Comparison of ENCODE assay signal across 1 cellular context in the genomic region with DNA sequence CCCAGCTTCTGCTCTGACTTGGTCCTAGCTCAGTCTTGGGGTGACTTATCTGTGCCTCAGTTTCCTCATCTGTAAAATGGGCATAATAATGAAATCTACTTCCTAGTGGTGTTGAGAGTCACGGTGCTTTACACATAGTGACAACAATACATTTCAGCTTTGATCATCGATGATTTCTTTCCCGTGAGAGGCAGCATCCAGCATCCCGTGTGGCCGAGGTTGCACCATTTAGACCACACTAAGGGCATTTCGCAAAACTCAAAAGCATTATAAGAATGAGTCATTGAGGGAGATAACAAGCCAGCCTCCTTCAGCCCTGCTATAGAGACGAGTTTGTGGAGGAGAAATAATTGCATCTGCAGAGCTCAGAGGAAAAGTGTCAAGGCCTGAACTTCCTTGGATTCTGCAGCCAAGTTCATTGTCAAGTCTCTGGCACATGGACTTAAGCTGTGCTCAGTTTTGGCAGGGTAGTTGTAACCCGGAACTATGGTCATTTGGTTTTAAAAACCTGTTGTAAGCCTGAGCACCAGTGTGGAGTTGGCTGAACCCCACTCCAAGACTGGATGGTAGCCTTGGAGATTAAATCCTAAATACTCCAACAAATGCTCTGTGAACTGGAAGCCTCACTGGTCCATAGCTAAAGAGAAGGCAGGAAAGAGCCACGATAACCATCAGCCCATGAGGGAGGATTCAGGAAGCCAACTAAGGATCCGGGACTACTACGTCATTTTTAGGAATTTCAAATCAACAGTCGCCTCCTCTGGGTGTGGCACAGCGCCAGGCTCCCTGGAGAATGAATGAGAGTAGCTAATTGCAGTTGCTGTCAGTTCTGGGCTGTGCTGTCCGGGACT.
TF ChIP-seq lines count a peak whose summit lies in the region.

No MANE protein-coding gene starts in this region.

TF ChIP-seq in K562, 482 proteins besides CTCF, POLR2A, EP300 and RAD21 (continued from another document):
- no peak for TF ChIP-seq MGA (IDR thresholded peaks at IDR 0.05)
- no peak for TF ChIP-seq ZBTB7A (IDR thresholded peaks at IDR 0.05; ENCODE audit: borderline replicate concordance, control insufficient read depth, low read depth, low read length)
- no peak for TF ChIP-seq GABPA (tag; conservative IDR thresholded peaks at IDR 0.05; ENCODE audit: low read depth)
- TF ChIP-seq ATF6 (CRISPR knock-in tag; IDR thresholded peaks at IDR 0.05), result no peak
- TF ChIP-seq CEBPB (tag; IDR thresholded peaks at IDR 0.05), result peak; percentile 87
- no peak for TF ChIP-seq DEAF1 (CRISPR knock-in tag; IDR thresholded peaks at IDR 0.05)
- peak in 1 of 2 experiments; percentile 44; a peak in 1 of 4 replicates for TF ChIP-seq HDAC1 (IDR thresholded peaks at IDR 0.05)
- 0 out of 2 replicates have a peak, but pooled peaks have one; percentile 19 for TF ChIP-seq SMARCE1 (IDR thresholded peaks at IDR 0.05)
